In the genomic region with DNA sequence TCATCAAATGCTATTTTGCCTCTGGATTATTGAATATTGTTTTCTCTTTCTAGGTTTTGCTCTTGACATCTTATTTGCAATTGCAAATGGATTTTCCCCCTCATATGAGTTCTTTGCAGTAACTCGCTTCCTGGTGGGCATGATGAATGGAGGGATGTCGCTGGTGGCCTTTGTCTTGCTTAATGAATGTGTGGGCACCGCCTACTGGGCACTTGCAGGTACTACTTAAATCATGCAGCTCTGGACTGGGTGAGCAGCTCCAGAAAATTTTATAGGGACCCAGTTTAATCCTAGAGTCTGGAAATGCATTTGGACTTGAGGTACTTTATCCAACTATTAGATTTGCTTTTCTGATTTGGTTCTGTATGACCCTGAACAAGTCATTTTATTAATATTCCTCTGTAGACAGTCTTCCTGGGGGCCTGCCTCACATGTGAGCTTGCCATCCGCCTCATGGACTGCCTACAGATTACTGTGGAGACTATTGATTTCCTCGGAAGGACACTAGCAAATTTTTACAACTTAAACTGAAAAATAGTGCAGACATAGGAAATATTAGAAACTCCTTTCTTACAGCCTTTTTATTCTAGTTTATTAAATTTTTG, we compare ENCODE assay signal across 8 cellular contexts. TPM values are rescaled to one million over a fixed set of nuclear protein-coding genes. Genes with fewer than 3 reads are reported as not detected.
DNase-seq lines count a peak whose midpoint lies in the region; ATAC-seq and TF ChIP-seq lines count a peak whose summit lies in the region.

No MANE protein-coding gene starts in this region.

- peaks cover 0 to 16% of the 10 kb centered on the region in 2 donors for H3K4me1 Mint-ChIP-seq in natural killer cell

- intact Hi-C loops in natural killer cell (cut with micrococcal nuclease): no loop called here

- no peaks in the 10 kb centered on the region for H3K4me1 ChIP-seq in tibial nerve

- TF ChIP-seq EP300 in tibial nerve (IDR thresholded peaks at IDR 0.05): no peak

- no peak for TF ChIP-seq POLR2A in tibial nerve (IDR thresholded peaks at IDR 0.05)

- 63% methylated on average over 5 of the region's 5 CpGs for WGBS in tibial nerve, 2 donors

- no peaks in the 10 kb centered on the region for H3K27me3 Mint-ChIP-seq in natural killer cell (ENCODE audit: low read depth in 2 of 2)

- no peak overlapping the region for H3K27ac Mint-ChIP-seq in natural killer cell

- H3K4me3 Mint-ChIP-seq in natural killer cell: no peak overlapping the region

- no peaks in the 10 kb centered on the region for H3K36me3 Mint-ChIP-seq in natural killer cell

- H3K4me3 ChIP-seq in BJ (ENCODE audit: low read depth, low read length): no peak overlapping the region
- H3K4me3 ChIP-seq in tibial nerve: no peak overlapping the region

- POLR2A ChIA-PET in BJ (lab: Charles Lee): no interaction called here

- H3K36me3 ChIP-seq in BJ (ENCODE audit: control insufficient read depth, insufficient read depth, low read length) (peaks cover 5% of the 10 kb centered on the region; the same call in 1 of the 2 replicates), tibial nerve (peaks cover 0 to 9% (median 0%) of the 10 kb centered on the region in 3 donors)

- no peak overlapping the region for H3K27ac ChIP-seq in tibial nerve

- CTCF ChIA-PET in BJ (lab: Yijun Ruan, JAX): interaction anchor here (0.6 to 2.2 kb wide), 16 partner anchors 9 to 465 kb away, joined by 3 to 9 read pairs (median 4); no protein-coding TSS in a partner anchor

- no peaks in the 10 kb centered on the region for H3K9me3 ChIP-seq in tibial nerve

- H3K27me3 ChIP-seq in BJ (ENCODE audit: control insufficient read depth, insufficient read depth, low read length): no peaks in the 10 kb centered on the region
- no peaks in the 10 kb centered on the region for H3K27me3 ChIP-seq in tibial nerve

- ATAC-seq in GM18873 (IDR thresholded peaks at IDR 0.05; ENCODE audit: low FRiP score, unreplicated experiment) (peak; percentile 73), HG03139 (IDR thresholded peaks at IDR 0.05; ENCODE audit: unreplicated experiment) (peak; percentile 90), esophagus mucosa (peak; percentile 67), natural killer cell (peak; percentile 69 to 89 (median 88))

- no peak for DNase-seq in BJ (ENCODE audit: low read depth)
- peak; percentile 89 to 95 for DNase-seq in NCI-H526 (lab: John Stamatoyannopoulos, UW)
- peak; percentile 5 to 15 for DNase-seq in activated CD8-positive, alpha-beta memory T cell treated with anti-CD3 and anti-CD28 coated beads for 1 hour (ENCODE audit: extremely low read depth in 1 of 2, low read depth in 1 of 2)
- DNase-seq in natural killer cell: peak; percentile 41
- peak in 1 of 2 donors; percentile 33 for DNase-seq in tibial nerve (ENCODE audit: low spot score in 2 of 2)

- no peaks in the 10 kb centered on the region for H3K9me3 Mint-ChIP-seq in natural killer cell

- peak; percentile 67 for TF ChIP-seq CTCF in BJ (IDR thresholded peaks at IDR 0.05; ENCODE audit: insufficient read depth, low read depth, low read length)
- peak; percentile 77 for TF ChIP-seq CTCF in natural killer cell (IDR thresholded peaks at IDR 0.05)
- TF ChIP-seq CTCF in tibial nerve (IDR thresholded peaks at IDR 0.05): peak in 3 of 5 experiments; percentile 9 to 38 (median 35)

RNA-seq across cellular contexts. Expression of a gene that starts 44.5 kb away (rescaled TPM):
- polyA plus RNA-seq in BJ (2011; rRNA removed): 6.4 and 9.2 TPM in 2 replicates
- polyA minus RNA-seq in BJ (2011; rRNA and poly(A)+ RNA removed): 16.7 and 23.6 TPM in 2 replicates
- total RNA-seq in esophagus mucosa (6.6 TPM), natural killer cell (1 to 10 TPM; 6.0 to 9.2 (median 6.3) TPM), tibial nerve (1 to 10 TPM; 1.7 to 8.8 (median 4.8) TPM)
